ENCODE assay signal across 12 cellular contexts in the genomic region with DNA sequence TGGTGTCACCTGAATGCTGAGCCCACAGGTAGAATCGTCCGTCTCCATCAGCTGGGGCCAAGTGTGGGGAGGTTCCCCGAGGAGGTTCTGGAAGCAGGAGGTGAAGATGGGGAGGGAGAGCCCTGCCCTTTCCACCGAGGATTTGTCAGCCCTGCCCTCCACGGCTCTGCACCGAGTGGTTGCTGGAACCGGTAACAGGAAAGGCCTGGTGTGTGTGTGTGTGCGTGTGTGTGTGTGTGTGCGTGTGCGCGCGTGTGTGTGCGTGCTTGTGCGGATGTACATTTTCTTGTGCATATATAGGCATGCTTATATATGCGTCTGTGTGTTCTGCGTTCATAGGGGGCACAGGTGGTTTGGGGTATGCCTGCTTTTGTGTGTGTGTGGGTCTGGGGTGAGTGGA. TPM values are rescaled to one million over a fixed set of nuclear protein-coding genes. Genes with fewer than 3 reads are reported as not detected.
A peak's percentile ranks its signal among the peaks of the same experiment; 100 is the strongest.
DNase-seq lines count a peak whose midpoint lies in the region; ATAC-seq, FAIRE-seq and TF ChIP-seq lines count a peak whose summit lies in the region.
"Had no signal": no experiment of that assay in that cellular context is flagged by ENCODE, and none has a peak within 500 bp of the region (broad histone marks: within the 10 kb centered on the region; RNA-seq: fewer than 3 reads in every experiment).

No MANE protein-coding gene starts in this region.

- no peak overlapping the region for H3K27ac ChIP-seq in CD8-positive, alpha-beta memory T cell (ENCODE audit: low read depth, low read length)
- H3K27ac ChIP-seq in duodenal mucosa (ENCODE audit: low read depth, low read length), result no peak overlapping the region
- peak overlapping the region; percentile 99 for H3K27ac ChIP-seq in prostate gland
- H3K27ac ChIP-seq: brain microvascular endothelial cell, KMS-11 had no signal

- no peaks in the 10 kb centered on the region for H3K9me3 Mint-ChIP-seq in CD8-positive, alpha-beta memory T cell
- H3K9me3 Mint-ChIP-seq in T-cell, result no peaks in the 10 kb centered on the region
- H3K9me3 Mint-ChIP-seq: memory B cell had no signal

- H3K27me3 Mint-ChIP-seq in CD8-positive, alpha-beta memory T cell, result peaks cover 8 to 17% of the 10 kb centered on the region in 2 donors
- peaks cover 7 to 12% of the 10 kb centered on the region in 2 donors for H3K27me3 Mint-ChIP-seq in T-cell

- peak overlapping the region; percentile 97 to 98 for H3K9ac ChIP-seq in duodenal mucosa (ENCODE audit: low read depth in 1 of 2, low read length in 2 of 2)
- H3K9ac ChIP-seq: KMS-11 had no signal

- intact Hi-C loops in prostate gland (cut with DNase I), result loop anchor here (5.0 kb wide), 1 partner anchor 210 kb away; no protein-coding TSS in a partner anchor

- peak overlapping the region in 6 of 8 donors; percentile 9 to 91 (median 68) for H3K27ac Mint-ChIP-seq in CD8-positive, alpha-beta memory T cell
- peak overlapping the region; percentile 13 to 57 for H3K27ac Mint-ChIP-seq in T-cell
- H3K27ac Mint-ChIP-seq: memory B cell had no signal

- ATAC-seq in T-cell (replicated peaks in 1 of 4) (peak in 1 of 4 experiments; percentile 4), GM19351 (IDR thresholded peaks at IDR 0.05; ENCODE audit: unreplicated experiment) (no peak)

- peaks cover 6% of the 10 kb centered on the region for H3K27me3 ChIP-seq in CD8-positive, alpha-beta memory T cell (ENCODE audit: insufficient read depth, low read length, poor library complexity, severe bottlenecking)
- H3K27me3 ChIP-seq in duodenal mucosa (ENCODE audit: control insufficient read depth in 1 of 2, insufficient read depth in 2 of 2, low read length in 2 of 2), result no peaks in the 10 kb centered on the region
- no peaks in the 10 kb centered on the region for H3K27me3 ChIP-seq in prostate gland (replicated peaks; ENCODE audit: insufficient read depth)
- H3K27me3 ChIP-seq: brain microvascular endothelial cell had no signal

- peaks cover 0 to 2% (median 0%) of the 10 kb centered on the region in 3 donors for H3K36me3 Mint-ChIP-seq in CD8-positive, alpha-beta memory T cell
- no peaks in the 10 kb centered on the region for H3K36me3 Mint-ChIP-seq in T-cell

- H3K4me3 ChIP-seq in CD8-positive, alpha-beta memory T cell (ENCODE audit: low read length), result no peak overlapping the region
- H3K4me3 ChIP-seq in duodenal mucosa (ENCODE audit: low read depth in 1 of 2, low read length in 2 of 2) (peak overlapping the region; percentile 92 to 93), prostate gland (peak overlapping the region; percentile 12 to 81)

- H3K9me3 ChIP-seq in CD8-positive, alpha-beta memory T cell (ENCODE audit: low read length), result no peaks in the 10 kb centered on the region
- H3K9me3 ChIP-seq in duodenal mucosa (ENCODE audit: control insufficient read depth in 1 of 2, low read length in 2 of 2) (no peaks in the 10 kb centered on the region), prostate gland (no peaks in the 10 kb centered on the region)

- POLR2A ChIA-PET in CD8-positive, alpha-beta memory T cell (lab: Charles Lee), result interaction anchor here (0.6 to 1.2 kb wide), 3 partner anchors 21 to 51 kb away, joined by 3 read pairs; a partner anchor contains a TSS
- POLR2A ChIA-PET in T-cell (lab: Charles Lee), result no interaction called here

- H3K36me3 ChIP-seq in CD8-positive, alpha-beta memory T cell (ENCODE audit: insufficient read depth, low read length), result no peaks in the 10 kb centered on the region
- H3K36me3 ChIP-seq in duodenal mucosa (ENCODE audit: control insufficient read depth in 1 of 2, insufficient read depth in 2 of 2, low read length in 2 of 2) (peaks cover 0 to 8% of the 10 kb centered on the region in 2 donors), prostate gland (no peaks in the 10 kb centered on the region)
- H3K36me3 ChIP-seq: brain microvascular endothelial cell had no signal

- H3K4me1 ChIP-seq in CD8-positive, alpha-beta memory T cell (ENCODE audit: insufficient read depth, low read length), result peaks cover 27% of the 10 kb centered on the region
- H3K4me1 ChIP-seq in duodenal mucosa (ENCODE audit: control insufficient read depth in 1 of 2, insufficient read depth in 2 of 2, low read length in 2 of 2), result peaks cover 51 to 58% of the 10 kb centered on the region in 2 donors
- peaks cover 19% of the 10 kb centered on the region for H3K4me1 ChIP-seq in prostate gland (replicated peaks)

- peak overlapping the region in 5 of 7 donors; percentile 6 to 81 (median 29) for H3K4me3 Mint-ChIP-seq in CD8-positive, alpha-beta memory T cell
- peak overlapping the region in 1 of 3 donors; percentile 97 for H3K4me3 Mint-ChIP-seq in T-cell
- H3K4me3 Mint-ChIP-seq: memory B cell had no signal

- TF ChIP-seq POLR2A in prostate gland (IDR thresholded peaks at IDR 0.05), result no peak

- H3K4me1 Mint-ChIP-seq in CD8-positive, alpha-beta memory T cell, result peaks cover 19 to 54% (median 22%) of the 10 kb centered on the region in 3 donors
- peaks cover 27 to 51% (median 27%) of the 10 kb centered on the region in 3 donors for H3K4me1 Mint-ChIP-seq in T-cell

- WGBS in prostate gland, result 13% methylated on average over 14 of the region's 16 CpGs

- no peak for FAIRE-seq in HTR-8/SVneo (lab: Jason Lieb, UNC)

- no peak for TF ChIP-seq CTCF in prostate gland (IDR thresholded peaks at IDR 0.05)

- CTCF ChIA-PET in CD8-positive, alpha-beta memory T cell (lab: Charles Lee), result interaction anchor here (0.6 to 6.4 kb wide), 3 partner anchors 14 to 51 kb away, joined by 3 to 40 read pairs (median 3); a partner anchor contains a TSS
- CTCF ChIA-PET in T-cell (lab: Charles Lee), result no interaction called here

- peak in 3 of 5 donors; percentile 18 to 58 (median 57) for DNase-seq in CD8-positive, alpha-beta memory T cell
- DNase-seq in T-cell (peak in 19 of 34 experiments; percentile 18 to 54 (median 36)), prostate gland (ENCODE audit: low spot score) (peak; percentile 42), amygdala (lab: John Stamatoyannopoulos, UW) (no peak), HTR-8/SVneo (ENCODE audit: insufficient read length, low spot score) (no peak)
- no peak for DNase-seq in stimulated activated CD4-positive, alpha-beta T cell treated with anti-CD3 and anti-CD28 coated beads, Interleukin-2, amount 100 ng/mL, for 48 hours
- DNase-seq: activated CD8-positive, alpha-beta memory T cell treated with anti-CD3 and anti-CD28 coated beads for 24 hours; brain microvascular endothelial cell had no signal

RNA-seq across cellular contexts. Expression of gene NBL1, which starts 3.5 kb away (rescaled TPM):
- 10 to 100 TPM; 35.6 to 36.3 TPM for total RNA-seq in CD8-positive, alpha-beta memory T cell
- 8.1 TPM for polyA plus RNA-seq in CD8-positive, alpha-beta memory T cell
- total RNA-seq in T-cell (10 to 100 TPM; 11.4 to 38.1 (median 13.7) TPM), prostate gland (100 to 1,000 TPM; 268 to 514 TPM)

RNA-seq across cellular contexts. Expression of gene HTR6, which starts 17.0 kb away (rescaled TPM):
- total RNA-seq in CD8-positive, alpha-beta memory T cell, result not detected
- not detected for polyA plus RNA-seq in CD8-positive, alpha-beta memory T cell
- under 1 TPM; 0.16 to 0.90 (median 0.19) TPM for total RNA-seq in T-cell
- not detected for total RNA-seq in prostate gland

Comparison
In these comparisons a context has a peak if more than half of its experiments do, and no peak if none do; other contexts are left out.
1. DNase-seq: peak in CD8-positive, alpha-beta memory T cell (3 of 5), T-cell (19 of 34) and prostate gland (single experiment); none in stimulated activated CD4-positive, alpha-beta T cell treated with anti-CD3 and anti-CD28 coated beads, Interleukin-2, amount 100 ng/mL, for 48 hours (0 of 2), amygdala (0 of 56) and HTR-8/SVneo (single experiment).
2. H3K27ac ChIP-seq: peak in prostate gland (2 of 2); none in CD8-positive, alpha-beta memory T cell (single experiment) and duodenal mucosa (single experiment).
3. RNA of gene NBL1, which starts 3.5 kb away (total RNA-seq): 268 to 514 TPM in prostate gland; 35.6 to 36.3 TPM in CD8-positive, alpha-beta memory T cell and 11.4 to 38.1 TPM in T-cell; every median in the first group is over 4 times any median in the second.